ENCODE assay signal across 9 cellular contexts in the genomic region with DNA sequence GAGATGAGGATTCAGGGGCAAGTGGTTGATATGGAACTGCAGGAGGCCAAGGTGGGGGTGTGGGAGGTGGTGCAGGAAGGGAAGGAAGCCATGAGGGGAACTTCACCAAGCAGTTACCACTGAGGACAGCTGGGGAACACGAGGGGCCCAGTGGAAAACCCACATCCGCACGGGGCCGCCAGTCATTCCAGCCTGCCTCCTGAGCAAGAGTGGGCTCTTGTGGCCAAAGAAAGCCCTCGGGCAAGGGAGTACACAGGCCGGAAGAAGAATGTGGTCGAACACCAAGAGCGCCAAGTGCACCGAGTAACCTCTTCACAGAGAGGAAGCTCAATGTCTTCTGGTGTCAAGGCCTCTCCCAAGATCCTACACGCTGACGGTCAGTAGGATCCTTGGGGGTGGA.
A peak's percentile ranks its signal among the peaks of the same experiment; 100 is the strongest.
DNase-seq lines count a peak whose midpoint lies in the region; ATAC-seq and TF ChIP-seq lines count a peak whose summit lies in the region.
"Had no signal": no experiment of that assay in that cellular context is flagged by ENCODE, and none has a peak within 500 bp of the region (broad histone marks: within the 10 kb centered on the region; RNA-seq: fewer than 3 reads in every experiment).

No MANE protein-coding gene starts in this region.

- peak; percentile 47 for ATAC-seq in HG02623 (IDR thresholded peaks at IDR 0.05; ENCODE audit: unreplicated experiment)
- ATAC-seq in HG03460 (IDR thresholded peaks at IDR 0.05; ENCODE audit: unreplicated experiment) = no peak

- peak overlapping the region in 1 of 2 experiments; percentile 10 for H3K4me3 ChIP-seq in neutrophil (ENCODE audit: low read depth in 1 of 2, low read length in 1 of 2)

- H3K27me3 ChIP-seq in neutrophil = no peaks in the 10 kb centered on the region

- peak; percentile 47 for DNase-seq in GF-D8 (lab: John Stamatoyannopoulos, UW)
- DNase-seq in activated T-cell treated with anti-CD3 and anti-CD28 coated beads, Interleukin-2, amount 50 U/mL, for 48 hours = peak; percentile 46 to 58
- no peak for DNase-seq in kidney glomerular epithelial cell (lab: John Stamatoyannopoulos, UW)
- DNase-seq in NCI-H1436 treated with DMSO at 0.1 percent for 48 hours (lab: John Stamatoyannopoulos, UW) = no peak
- DNase-seq in ecto neural progenitor cell (ENCODE audit: low spot score) = no peak
- DNase-seq: DND-41 had no signal

- TF ChIP-seq CTCF in neutrophil (IDR thresholded peaks at IDR 0.05) = no peak

- H3K36me3 ChIP-seq in neutrophil = no peaks in the 10 kb centered on the region

- peaks cover 12 to 15% of the 10 kb centered on the region in 2 experiments for H3K4me1 ChIP-seq in neutrophil (ENCODE audit: control insufficient read depth in 1 of 2, insufficient read depth in 1 of 2, low read depth in 1 of 2, low read length in 1 of 2)

- no peaks in the 10 kb centered on the region for H3K9me3 ChIP-seq in neutrophil

- H3K27ac ChIP-seq in neutrophil = peak overlapping the region; percentile 62

Comparison
In these comparisons a context has a peak if more than half of its experiments do, and no peak if none do; other contexts are left out.
1. DNase-seq: peak in GF-D8 (single experiment) and activated T-cell treated with anti-CD3 and anti-CD28 coated beads, Interleukin-2, amount 50 U/mL, for 48 hours (2 of 2); none in kidney glomerular epithelial cell (single experiment), NCI-H1436 treated with DMSO at 0.1 percent for 48 hours (single experiment) and ecto neural progenitor cell (single experiment).